Comparison of ENCODE assay signal across 8 cellular contexts in the genomic region with DNA sequence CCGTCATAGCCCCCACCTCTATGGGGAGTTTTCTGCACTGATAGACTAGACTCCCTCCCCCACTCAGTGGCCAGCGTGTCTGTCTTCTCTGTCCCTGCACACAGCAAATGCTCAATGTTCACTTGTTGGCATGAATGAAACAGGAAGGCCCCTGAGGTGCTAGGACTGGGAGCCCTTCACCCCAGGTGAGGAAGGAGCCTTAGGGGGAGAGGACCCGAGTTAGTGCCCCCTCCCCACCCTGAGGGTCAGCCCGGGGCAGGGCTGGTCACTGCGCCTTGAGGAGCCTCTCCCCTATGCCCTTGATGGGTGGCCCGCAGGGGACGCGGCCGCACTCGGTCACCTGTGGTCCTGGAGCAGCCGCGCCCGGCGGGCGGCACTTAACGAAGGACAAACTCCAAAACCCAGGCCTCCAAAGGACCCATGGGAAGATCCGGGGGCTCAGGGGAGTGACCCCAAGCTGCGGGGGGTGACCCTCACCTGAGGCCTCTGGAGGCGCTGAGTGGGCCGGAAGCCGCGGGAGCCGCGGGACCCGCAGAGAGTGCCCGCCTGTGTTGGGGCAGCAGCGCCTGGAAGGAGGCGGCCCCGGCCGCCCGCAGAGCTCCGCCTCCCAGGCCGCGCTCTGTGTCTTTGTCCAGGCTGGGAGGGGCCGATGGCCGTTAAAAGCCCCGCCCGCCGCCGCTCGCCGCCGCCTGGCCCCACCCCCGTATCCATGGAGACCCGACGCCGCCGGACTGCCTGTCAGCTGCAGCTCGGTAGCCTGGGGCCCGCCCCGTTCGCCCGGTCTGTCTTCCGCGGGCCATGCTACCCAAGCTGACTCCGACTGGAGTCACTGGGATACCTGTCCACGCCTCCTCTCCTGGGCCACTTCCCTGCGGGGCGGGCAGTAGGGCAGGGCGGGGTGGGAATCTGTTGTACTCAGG. TPM values are rescaled to one million over a fixed set of nuclear protein-coding genes. Genes with fewer than 3 reads are reported as not detected.
A peak's percentile ranks its signal among the peaks of the same experiment; 100 is the strongest.
DNase-seq lines count a peak whose midpoint lies in the region; ATAC-seq and TF ChIP-seq lines count a peak whose summit lies in the region.

No MANE protein-coding gene starts in this region.

- no peaks in the 10 kb centered on the region for H3K36me3 Mint-ChIP-seq in activated CD4-positive, alpha-beta memory T cell treated with anti-CD3 and anti-CD28 coated beads, Interleukin-2, amount 10 ng/mL, durations not matched to agents 7 days and 5 days (ENCODE audit: low read depth)

- H3K9me3 ChIP-seq in lower lobe of right lung, result no peaks in the 10 kb centered on the region

- no peaks in the 10 kb centered on the region for H3K27me3 ChIP-seq in lower lobe of right lung (ENCODE audit: low read depth)

- H3K4me3 ChIP-seq in lower lobe of right lung, result peak overlapping the region; percentile 70

- H3K27ac ChIP-seq in lower lobe of right lung, result peak overlapping the region; percentile 53

- H3K27me3 Mint-ChIP-seq in activated CD4-positive, alpha-beta memory T cell treated with anti-CD3 and anti-CD28 coated beads, Interleukin-2, amount 10 ng/mL, durations not matched to agents 7 days and 5 days, result no peaks in the 10 kb centered on the region

- H3K36me3 ChIP-seq in lower lobe of right lung, result no peaks in the 10 kb centered on the region

- no peak for TF ChIP-seq CTCF in lower lobe of right lung (IDR thresholded peaks at IDR 0.05)

- peaks cover 34% of the 10 kb centered on the region for H3K4me1 ChIP-seq in lower lobe of right lung

- ATAC-seq in GM19395 (IDR thresholded peaks at IDR 0.05; ENCODE audit: unreplicated experiment) (peak; percentile 71), HG03469 (IDR thresholded peaks at IDR 0.05; ENCODE audit: unreplicated experiment) (peak; percentile 57), lower lobe of right lung (peak; percentile 95 to 96)

- H3K9me3 Mint-ChIP-seq in activated CD4-positive, alpha-beta memory T cell treated with anti-CD3 and anti-CD28 coated beads, Interleukin-2, amount 10 ng/mL, durations not matched to agents 7 days and 5 days, result no peaks in the 10 kb centered on the region

- intact Hi-C loops in lower lobe of right lung (cut with DNase I), result no loop called here

- POLR2A ChIA-PET in activated CD4-positive, alpha-beta memory T cell treated with anti-CD3 and anti-CD28 coated beads, Interleukin-2, amount 10 ng/mL, durations not matched to agents 7 days and 5 days (lab: Charles Lee), result interaction anchor here (0.7 to 2.4 kb wide), 6 partner anchors 9 to 184 kb away, joined by 3 to 11 read pairs (median 3); partner anchors contain the start of gene FANCD2

- no peak overlapping the region for H3K27ac Mint-ChIP-seq in activated CD4-positive, alpha-beta memory T cell treated with anti-CD3 and anti-CD28 coated beads, Interleukin-2, amount 10 ng/mL, durations not matched to agents 7 days and 5 days

- CTCF ChIA-PET in activated CD4-positive, alpha-beta memory T cell treated with anti-CD3 and anti-CD28 coated beads, Interleukin-2, amount 10 ng/mL, durations not matched to agents 7 days and 5 days (lab: Charles Lee), result interaction anchor here (1.0 kb wide), 1 partner anchor 77 kb away, joined by 4 read pairs; the partner anchor contains the start of gene CRELD1

- H3K4me3 Mint-ChIP-seq in activated CD4-positive, alpha-beta memory T cell treated with anti-CD3 and anti-CD28 coated beads, Interleukin-2, amount 10 ng/mL, durations not matched to agents 7 days and 5 days, result peak overlapping the region; percentile 23

- peaks cover 33% of the 10 kb centered on the region for H3K4me1 Mint-ChIP-seq in activated CD4-positive, alpha-beta memory T cell treated with anti-CD3 and anti-CD28 coated beads, Interleukin-2, amount 10 ng/mL, durations not matched to agents 7 days and 5 days

- DNase-seq in CD1c-positive myeloid dendritic cell (ENCODE audit: extremely low spot score) (peak; percentile 95), NCI-H748 treated with DMSO at 0.1 percent for 48 hours (lab: John Stamatoyannopoulos, UW) (peak; percentile 81), ecto neural progenitor cell (ENCODE audit: low spot score) (peak; percentile 99), lower lobe of right lung (peak; percentile 99)
- peak; percentile 93 for DNase-seq in activated CD4-positive, alpha-beta memory T cell treated with anti-CD3 and anti-CD28 coated beads, Interleukin-2, amount 10 ng/mL, durations not matched to agents 7 days and 5 days
- DNase-seq in stimulated activated CD4-positive, alpha-beta T cell treated with anti-CD3 and anti-CD28 coated beads, Interleukin-4, amount 100 ng/mL, for 4 hours, result peak; percentile 59 to 73

RNA-seq across cellular contexts. Expression of gene FANCD2, which starts 15.4 kb away (rescaled TPM):
- 10 to 100 TPM; 54.3 to 60.8 TPM for total RNA-seq in activated CD4-positive, alpha-beta memory T cell treated with anti-CD3 and anti-CD28 coated beads, Interleukin-2, amount 10 ng/mL, durations not matched to agents 7 days and 5 days
- total RNA-seq in lower lobe of right lung, result 6.1 TPM

RNA-seq across cellular contexts. Expression of gene EMC3, which starts 24.2 kb away (rescaled TPM):
- 10 to 100 TPM; 55.5 to 59.5 TPM for total RNA-seq in activated CD4-positive, alpha-beta memory T cell treated with anti-CD3 and anti-CD28 coated beads, Interleukin-2, amount 10 ng/mL, durations not matched to agents 7 days and 5 days
- total RNA-seq in lower lobe of right lung, result 74.9 TPM

RNA-seq across cellular contexts. Expression of gene PRRT3, which starts 58.6 kb away (rescaled TPM):
- total RNA-seq in activated CD4-positive, alpha-beta memory T cell treated with anti-CD3 and anti-CD28 coated beads, Interleukin-2, amount 10 ng/mL, durations not matched to agents 7 days and 5 days, result 1 to 10 TPM; 5.4 to 6.1 TPM
- 2.1 TPM for total RNA-seq in lower lobe of right lung

Comparison
In these comparisons a context has a peak if more than half of its experiments do, and no peak if none do; other contexts are left out.
1. Peak in every context shown above with its lines: DNase-seq, ATAC-seq, H3K4me3 ChIP-seq and H3K27ac ChIP-seq.